In the genomic region with DNA sequence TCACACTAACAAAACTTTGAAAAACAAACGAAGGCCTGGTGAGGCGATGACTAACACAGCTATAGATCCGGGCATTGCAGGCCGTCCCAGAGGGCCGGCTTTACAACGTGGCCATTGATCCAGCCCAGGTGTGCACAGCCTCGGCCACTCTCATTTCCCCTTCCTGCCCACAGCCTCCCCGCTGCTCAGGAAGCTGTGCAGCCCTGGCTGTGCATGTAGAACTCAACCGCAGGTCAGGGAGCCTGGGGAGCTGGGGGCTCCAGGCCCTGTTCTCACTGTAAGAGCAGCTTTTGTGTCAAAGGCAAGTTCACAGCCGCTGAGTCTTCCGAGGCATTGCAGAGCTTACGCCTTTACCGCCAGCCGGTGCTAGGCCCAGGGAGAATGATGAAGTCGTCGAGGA, we compare ENCODE assay signal across 9 cellular contexts.
A peak's percentile ranks its signal among the peaks of the same experiment; 100 is the strongest.
DNase-seq lines count a peak whose midpoint lies in the region; ATAC-seq, FAIRE-seq and TF ChIP-seq lines count a peak whose summit lies in the region.
"Had no signal": no experiment of that assay in that cellular context is flagged by ENCODE, and none has a peak within 500 bp of the region (broad histone marks: within the 10 kb centered on the region; RNA-seq: fewer than 3 reads in every experiment).

No MANE protein-coding gene starts in this region.

- peaks cover 7% of the 10 kb centered on the region; the same call in 1 of the 2 replicates for H3K9me2 ChIP-seq in GM23338 (ENCODE audit: insufficient read depth)
- H3K9me2 ChIP-seq in Loucy (replicated peaks; ENCODE audit: low read depth, low read length): no peaks in the 10 kb centered on the region

- peak overlapping the region; percentile 79 for H3K9ac ChIP-seq in Loucy (ENCODE audit: low read depth, low read length, poor library complexity, severe bottlenecking)

- H3K27me3 Mint-ChIP-seq in GM23338 (ENCODE audit: insufficient read depth, low read depth, poor library complexity) (peaks cover 7% of the 10 kb centered on the region), chondrocyte (ENCODE audit: low read depth) (no peaks in the 10 kb centered on the region)

- H3K4me2 ChIP-seq in GM23338 (no peak overlapping the region), Loucy (ENCODE audit: low read depth, low read length, poor library complexity, severe bottlenecking) (peak overlapping the region; percentile 74)

- no peak overlapping the region for H3K27ac Mint-ChIP-seq in GM23338
- peak overlapping the region; percentile 62 for H3K27ac Mint-ChIP-seq in chondrocyte (ENCODE audit: unreplicated experiment)

- no peaks in the 10 kb centered on the region for H3K79me2 ChIP-seq in GM23338 (replicated peaks; ENCODE audit: insufficient read depth)
- H3K79me2 ChIP-seq in Loucy (ENCODE audit: insufficient read depth, low read length): no peaks in the 10 kb centered on the region

- H3K36me3 ChIP-seq in GM23338 (ENCODE audit: insufficient read depth) (no peaks in the 10 kb centered on the region), Loucy (ENCODE audit: insufficient read depth, low read length) (no peaks in the 10 kb centered on the region), left ventricle myocardium inferior (no peaks in the 10 kb centered on the region)
- H3K36me3 ChIP-seq: neutrophil had no signal

- no peak for TF ChIP-seq CTCF in GM23338 (conservative IDR thresholded peaks at IDR 0.05; ENCODE audit: low read depth in 2 of 2)
- TF ChIP-seq CTCF in Loucy (conservative IDR thresholded peaks at IDR 0.05; ENCODE audit: low read length): no peak
- TF ChIP-seq CTCF in chondrocyte (IDR thresholded peaks at IDR 0.05): no peak
- no peak for TF ChIP-seq CTCF in left ventricle myocardium inferior (IDR thresholded peaks at IDR 0.05; ENCODE audit: borderline replicate concordance)

- no peaks in the 10 kb centered on the region for H3K9me3 ChIP-seq in Loucy (ENCODE audit: insufficient read depth, low read depth, low read length)
- H3K9me3 ChIP-seq in left ventricle myocardium inferior (replicated peaks): no peaks in the 10 kb centered on the region
- H3K9me3 ChIP-seq: neutrophil had no signal

- H3F3A ChIP-seq in GM23338 (replicated peaks; ENCODE audit: low read depth) (no peaks in the 10 kb centered on the region), Loucy (ENCODE audit: low read depth) (peaks cover 18% of the 10 kb centered on the region; the same call in 1 of the 2 replicates)

- no peak overlapping the region for H3K27ac ChIP-seq in GM23338 (ENCODE audit: low read depth)
- no peak overlapping the region for H3K27ac ChIP-seq in left ventricle myocardium inferior (replicated peaks)
- H3K27ac ChIP-seq: neutrophil had no signal

- FAIRE-seq in GM18507 (lab: Jason Lieb, UNC): peak; percentile 88

- DNase-seq in GM18507 (ENCODE audit: extremely low spot score, insufficient read length, low read depth): peak; percentile 39
- DNase-seq in GM23338 (ENCODE audit: low spot score): peak; percentile 9
- DNase-seq in chondrocyte (ENCODE audit: low spot score): no peak
- DNase-seq in NCI-H526 treated with DMSO at 0.1 percent for 48 hours (lab: John Stamatoyannopoulos, UW): no peak
- DNase-seq in medulla oblongata (ENCODE audit: extremely low spot score): no peak
- DNase-seq in kidney glomerular epithelial cell (lab: John Stamatoyannopoulos, UW): no peak
- DNase-seq in left ventricle myocardium inferior: no peak

- no peaks in the 10 kb centered on the region; the same call in 2 of the 3 replicates for H3K9me3 Mint-ChIP-seq in GM23338
- H3K9me3 Mint-ChIP-seq in chondrocyte (ENCODE audit: low read depth): no peaks in the 10 kb centered on the region

- H2AFZ ChIP-seq in GM23338 (peak overlapping the region; percentile 76; the same call in 1 of the 2 replicates), Loucy (ENCODE audit: low read length) (peak overlapping the region; percentile 48)

- H4K20me1 ChIP-seq in GM23338 (replicated peaks; ENCODE audit: insufficient read depth): no peaks in the 10 kb centered on the region
- H4K20me1 ChIP-seq in Loucy (ENCODE audit: insufficient read depth, low read length, poor library complexity, severe bottlenecking): no peaks in the 10 kb centered on the region

- H3K4me1 ChIP-seq in GM23338 (ENCODE audit: insufficient read depth) (peaks cover 6% of the 10 kb centered on the region; the same call in 1 of the 2 replicates), Loucy (ENCODE audit: insufficient read depth, low read length, poor library complexity, severe bottlenecking) (peaks cover 55% of the 10 kb centered on the region), left ventricle myocardium inferior (no peaks in the 10 kb centered on the region)

- H3K4me3 ChIP-seq in GM23338: no peak overlapping the region
- peak overlapping the region; percentile 57 for H3K4me3 ChIP-seq in Loucy (ENCODE audit: low read length, poor library complexity, severe bottlenecking)
- no peak overlapping the region for H3K4me3 ChIP-seq in left ventricle myocardium inferior

- H3K27me3 ChIP-seq in GM23338 (ENCODE audit: insufficient read depth) (no peaks in the 10 kb centered on the region), Loucy (ENCODE audit: insufficient read depth, low read length, poor library complexity, severe bottlenecking) (no peaks in the 10 kb centered on the region), left ventricle myocardium inferior (ENCODE audit: low read depth) (no peaks in the 10 kb centered on the region)
- H3K27me3 ChIP-seq: neutrophil had no signal

- H3K4me1 Mint-ChIP-seq in GM23338 (peaks cover 36% of the 10 kb centered on the region), chondrocyte (ENCODE audit: low read depth) (peaks cover 57% of the 10 kb centered on the region)

- H3K4me3 Mint-ChIP-seq in GM23338 (no peak overlapping the region), chondrocyte (ENCODE audit: unreplicated experiment) (no peak overlapping the region)

- H3K36me3 Mint-ChIP-seq in GM23338 (ENCODE audit: low read depth) (no peaks in the 10 kb centered on the region), chondrocyte (ENCODE audit: low read depth) (no peaks in the 10 kb centered on the region)

- ATAC-seq in GM23338: peak; percentile 33

- intact Hi-C loops in left ventricle myocardium inferior (cut with micrococcal nuclease): no loop called here

TF ChIP-seq in GM23338, 12 proteins besides CTCF, POLR2A, EP300 and RAD21:
- no peak for TF ChIP-seq EZH2 (IDR thresholded peaks at IDR 0.05; ENCODE audit: low read depth, unreplicated experiment)
- no peak for TF ChIP-seq POLR2AphosphoS5 (IDR thresholded peaks at IDR 0.05; ENCODE audit: low read depth)
- TF ChIP-seq, protein P1, sequence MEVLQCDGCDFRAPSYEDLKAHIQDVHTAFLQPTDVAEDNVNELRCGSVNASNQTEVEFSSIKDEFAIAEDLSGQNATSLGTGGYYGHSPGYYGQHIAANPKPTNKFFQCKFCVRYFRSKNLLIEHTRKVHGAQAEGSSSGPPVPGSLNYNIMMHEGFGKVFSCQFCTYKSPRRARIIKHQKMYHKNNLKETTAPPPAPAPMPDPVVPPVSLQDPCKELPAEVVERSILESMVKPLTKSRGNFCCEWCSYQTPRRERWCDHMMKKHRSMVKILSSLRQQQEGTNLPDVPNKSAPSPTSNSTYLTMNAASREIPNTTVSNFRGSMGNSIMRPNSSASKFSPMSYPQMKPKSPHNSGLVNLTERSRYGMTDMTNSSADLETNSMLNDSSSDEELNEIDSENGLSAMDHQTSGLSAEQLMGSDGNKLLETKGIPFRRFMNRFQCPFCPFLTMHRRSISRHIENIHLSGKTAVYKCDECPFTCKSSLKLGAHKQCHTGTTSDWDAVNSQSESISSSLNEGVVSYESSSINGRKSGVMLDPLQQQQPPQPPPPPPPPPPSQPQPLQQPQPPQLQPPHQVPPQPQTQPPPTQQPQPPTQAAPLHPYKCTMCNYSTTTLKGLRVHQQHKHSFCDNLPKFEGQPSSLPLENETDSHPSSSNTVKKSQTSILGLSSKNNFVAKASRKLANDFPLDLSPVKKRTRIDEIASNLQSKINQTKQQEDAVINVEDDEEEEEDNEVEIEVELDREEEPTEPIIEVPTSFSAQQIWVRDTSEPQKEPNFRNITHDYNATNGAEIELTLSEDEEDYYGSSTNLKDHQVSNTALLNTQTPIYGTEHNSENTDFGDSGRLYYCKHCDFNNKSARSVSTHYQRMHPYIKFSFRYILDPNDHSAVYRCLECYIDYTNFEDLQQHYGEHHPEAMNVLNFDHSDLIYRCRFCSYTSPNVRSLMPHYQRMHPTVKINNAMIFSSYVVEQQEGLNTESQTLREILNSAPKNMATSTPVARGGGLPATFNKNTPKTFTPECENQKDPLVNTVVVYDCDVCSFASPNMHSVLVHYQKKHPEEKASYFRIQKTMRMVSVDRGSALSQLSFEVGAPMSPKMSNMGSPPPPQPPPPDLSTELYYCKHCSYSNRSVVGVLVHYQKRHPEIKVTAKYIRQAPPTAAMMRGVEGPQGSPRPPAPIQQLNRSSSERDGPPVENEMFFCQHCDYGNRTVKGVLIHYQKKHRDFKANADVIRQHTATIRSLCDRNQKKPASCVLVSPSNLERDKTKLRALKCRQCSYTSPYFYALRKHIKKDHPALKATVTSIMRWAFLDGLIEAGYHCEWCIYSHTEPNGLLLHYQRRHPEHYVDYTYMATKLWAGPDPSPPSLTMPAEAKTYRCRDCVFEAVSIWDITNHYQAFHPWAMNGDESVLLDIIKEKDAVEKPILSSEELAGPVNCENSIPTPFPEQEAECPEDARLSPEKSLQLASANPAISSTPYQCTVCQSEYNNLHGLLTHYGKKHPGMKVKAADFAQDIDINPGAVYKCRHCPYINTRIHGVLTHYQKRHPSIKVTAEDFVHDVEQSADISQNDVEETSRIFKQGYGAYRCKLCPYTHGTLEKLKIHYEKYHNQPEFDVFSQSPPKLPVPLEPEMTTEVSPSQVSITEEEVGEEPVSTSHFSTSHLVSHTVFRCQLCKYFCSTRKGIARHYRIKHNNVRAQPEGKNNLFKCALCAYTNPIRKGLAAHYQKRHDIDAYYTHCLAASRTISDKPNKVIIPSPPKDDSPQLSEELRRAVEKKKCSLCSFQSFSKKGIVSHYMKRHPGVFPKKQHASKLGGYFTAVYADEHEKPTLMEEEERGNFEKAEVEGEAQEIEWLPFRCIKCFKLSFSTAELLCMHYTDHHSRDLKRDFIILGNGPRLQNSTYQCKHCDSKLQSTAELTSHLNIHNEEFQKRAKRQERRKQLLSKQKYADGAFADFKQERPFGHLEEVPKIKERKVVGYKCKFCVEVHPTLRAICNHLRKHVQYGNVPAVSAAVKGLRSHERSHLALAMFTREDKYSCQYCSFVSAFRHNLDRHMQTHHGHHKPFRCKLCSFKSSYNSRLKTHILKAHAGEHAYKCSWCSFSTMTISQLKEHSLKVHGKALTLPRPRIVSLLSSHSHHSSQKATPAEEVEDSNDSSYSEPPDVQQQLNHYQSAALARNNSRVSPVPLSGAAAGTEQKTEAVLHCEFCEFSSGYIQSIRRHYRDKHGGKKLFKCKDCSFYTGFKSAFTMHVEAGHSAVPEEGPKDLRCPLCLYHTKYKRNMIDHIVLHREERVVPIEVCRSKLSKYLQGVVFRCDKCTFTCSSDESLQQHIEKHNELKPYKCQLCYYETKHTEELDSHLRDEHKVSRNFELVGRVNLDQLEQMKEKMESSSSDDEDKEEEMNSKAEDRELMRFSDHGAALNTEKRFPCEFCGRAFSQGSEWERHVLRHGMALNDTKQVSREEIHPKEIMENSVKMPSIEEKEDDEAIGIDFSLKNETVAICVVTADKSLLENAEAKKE (CRISPR knock-in tag; IDR thresholded peaks at IDR 0.05): no peak
- TF ChIP-seq STAT1 (IDR thresholded peaks at IDR 0.05; ENCODE audit: unreplicated experiment): no peak
TF ChIP-seq in GM23338: peak in this region for 0.

Comparison
In these comparisons a context has a peak if more than half of its experiments do, and no peak if none do; other contexts are left out.
1. DNase-seq: peak in GM18507 (single experiment) and GM23338 (single experiment); none in chondrocyte (single experiment), NCI-H526 treated with DMSO at 0.1 percent for 48 hours (single experiment), medulla oblongata (single experiment), kidney glomerular epithelial cell (single experiment) and left ventricle myocardium inferior (single experiment).